22 cellular contexts compared by ENCODE assay signal in the genomic region with DNA sequence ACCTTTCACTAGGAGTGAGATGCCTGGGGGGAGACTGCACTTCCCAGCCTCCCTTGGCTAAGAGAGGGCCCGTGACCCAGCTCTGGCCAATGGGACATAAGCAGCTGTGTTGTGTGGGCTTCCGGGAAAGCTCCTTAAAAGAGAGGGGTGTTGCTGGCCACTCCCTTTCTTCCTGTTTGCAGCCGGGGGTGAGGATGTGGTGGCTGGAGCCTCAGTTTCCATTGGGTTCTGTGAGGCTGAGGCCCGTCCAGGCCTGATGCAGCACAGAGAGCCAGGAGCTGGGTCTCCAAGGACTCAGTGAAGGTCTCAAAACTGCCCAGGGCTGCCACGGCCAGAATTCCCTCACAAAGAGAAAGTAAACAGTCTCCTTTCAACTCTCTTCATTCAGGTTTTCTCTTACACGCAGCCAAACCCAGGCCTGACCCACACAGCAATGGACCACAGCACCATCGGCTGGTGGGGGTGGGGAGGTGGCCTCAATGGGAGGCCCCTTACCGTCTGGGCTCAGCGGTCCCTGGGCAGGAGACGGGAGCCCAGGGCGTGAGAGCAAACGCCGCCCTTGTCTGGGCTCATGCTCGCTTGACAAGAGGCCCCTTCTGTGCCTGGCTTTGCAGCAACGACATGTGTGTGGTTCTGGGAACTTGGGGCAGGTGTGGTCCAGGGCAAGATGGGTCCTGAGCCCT. TPM values are rescaled to one million over a fixed set of nuclear protein-coding genes. Genes with fewer than 3 reads are reported as not detected.
DNase-seq lines count a peak whose midpoint lies in the region; ATAC-seq and TF ChIP-seq lines count a peak whose summit lies in the region.
"Had no signal": no experiment of that assay in that cellular context is flagged by ENCODE, and none has a peak within 500 bp of the region (broad histone marks: within the 10 kb centered on the region; RNA-seq: fewer than 3 reads in every experiment).

No MANE protein-coding gene starts in this region.

- H3K79me2 ChIP-seq in H9 (ENCODE audit: insufficient read depth, low read length), result no peaks in the 10 kb centered on the region

- no peak overlapping the region for H2BK120ac ChIP-seq in H9 (ENCODE audit: low read depth, low read length, poor library complexity, severe bottlenecking)

- no peak overlapping the region for H4K8ac ChIP-seq in H9 (replicated peaks; ENCODE audit: insufficient read length, low read depth, low read length)

- H3K9me3 Mint-ChIP-seq in natural killer cell treated with Interleukin-12 subunit alpha and Interleukin-12 subunit beta and Interleukin-15 and Interleukin-18, amount 100 ng/mL, for 72 hours, result no peaks in the 10 kb centered on the region
- H3K9me3 Mint-ChIP-seq in H9, result peaks cover 20 to 40% of the 10 kb centered on the region in 2 experiments

- H3K27me3 Mint-ChIP-seq in natural killer cell treated with Interleukin-12 subunit alpha and Interleukin-12 subunit beta and Interleukin-15 and Interleukin-18, amount 100 ng/mL, for 72 hours, result peaks cover 0 to 8% of the 10 kb centered on the region in 2 donors
- H3K27me3 Mint-ChIP-seq in H9 (ENCODE audit: low read depth), result peaks cover 43% of the 10 kb centered on the region

- no peak overlapping the region for H2BK20ac ChIP-seq in H9 (ENCODE audit: low read depth, low read length, poor library complexity, severe bottlenecking)

- no peak overlapping the region for H2BK5ac ChIP-seq in H9 (ENCODE audit: insufficient read length, low read length)

- H2AFZ ChIP-seq in H9 (ENCODE audit: low read length), result no peak overlapping the region

- H3K4ac ChIP-seq in H9 (ENCODE audit: low read depth, low read length), result no peak overlapping the region

- H2BK15ac ChIP-seq in H9 (ENCODE audit: low read depth, low read length), result no peak overlapping the region

- no peaks in the 10 kb centered on the region for H3K23me2 ChIP-seq in H9 (ENCODE audit: insufficient read length, low read depth, low read length, poor library complexity, severe bottlenecking)

- H3K36me3 ChIP-seq in BLaER1 (peaks cover 2% of the 10 kb centered on the region; the same call in 1 of the 2 replicates), RWPE2 (ENCODE audit: low read depth) (no peaks in the 10 kb centered on the region)
- H3K36me3 ChIP-seq: SJCRH30, thyroid gland had no signal

- H3K27ac Mint-ChIP-seq in natural killer cell treated with Interleukin-12 subunit alpha and Interleukin-12 subunit beta and Interleukin-15 and Interleukin-18, amount 100 ng/mL, for 72 hours, result no peak overlapping the region
- no peak overlapping the region for H3K27ac Mint-ChIP-seq in H9
- H3K27ac Mint-ChIP-seq: naive thymus-derived CD8-positive, alpha-beta T cell; T-helper 17 cell had no signal

- H3K36me3 Mint-ChIP-seq in natural killer cell treated with Interleukin-12 subunit alpha and Interleukin-12 subunit beta and Interleukin-15 and Interleukin-18, amount 100 ng/mL, for 72 hours, result peaks cover 4% of the 10 kb centered on the region
- H3K36me3 Mint-ChIP-seq in H9 (ENCODE audit: insufficient read depth in 1 of 3, low read depth in 3 of 3), result peaks cover 13 to 23% (median 13%) of the 10 kb centered on the region in 3 experiments

- H3K4me2 ChIP-seq in BLaER1, result no peak overlapping the region
- no peak overlapping the region for H3K4me2 ChIP-seq in H9 (ENCODE audit: insufficient read depth, insufficient read length, low read length)

- H4K20me1 ChIP-seq in BLaER1 (no peaks in the 10 kb centered on the region), H9 (ENCODE audit: control insufficient read depth, insufficient read depth, insufficient read length) (peaks cover 3% of the 10 kb centered on the region)

- H3K9me3 ChIP-seq in BLaER1 (peaks cover 91% of the 10 kb centered on the region), RWPE2 (ENCODE audit: severe bottlenecking) (peaks cover 6% of the 10 kb centered on the region), H9 (ENCODE audit: control insufficient read depth, low read depth, low read length) (peaks cover 6% of the 10 kb centered on the region)
- H3K9me3 ChIP-seq: ascending aorta, gastroesophageal sphincter, thyroid gland had no signal

- H3K79me1 ChIP-seq in H9 (ENCODE audit: insufficient read depth, low read depth, low read length, poor library complexity, severe bottlenecking), result no peaks in the 10 kb centered on the region

- H3K4me3 ChIP-seq in BLaER1 (peak overlapping the region; percentile 34; the same call in 1 of the 2 replicates), RWPE2 (ENCODE audit: severe bottlenecking) (no peak overlapping the region)
- H3K4me3 ChIP-seq: ascending aorta, gastroesophageal sphincter, SJCRH30, skin epidermis, thyroid gland had no signal

- H2BK12ac ChIP-seq in H9 (ENCODE audit: insufficient read length, low read depth, low read length), result no peak overlapping the region

- H3K4me3 Mint-ChIP-seq in natural killer cell treated with Interleukin-12 subunit alpha and Interleukin-12 subunit beta and Interleukin-15 and Interleukin-18, amount 100 ng/mL, for 72 hours, result no peak overlapping the region
- no peak overlapping the region for H3K4me3 Mint-ChIP-seq in H9
- H3K4me3 Mint-ChIP-seq: naive thymus-derived CD8-positive, alpha-beta T cell; T-helper 17 cell had no signal

- H3K9ac ChIP-seq in BLaER1, result no peak overlapping the region
- no peak overlapping the region for H3K9ac ChIP-seq in H9 (ENCODE audit: extremely low read depth, insufficient read length, low read length)

- H3K23ac ChIP-seq in H9 (ENCODE audit: insufficient read length, low read depth, low read length), result no peak overlapping the region

- no peaks in the 10 kb centered on the region for H3K4me1 ChIP-seq in BLaER1
- H3K4me1 ChIP-seq in RWPE2 (ENCODE audit: insufficient read depth, poor library complexity, severe bottlenecking), result no peaks in the 10 kb centered on the region
- H3K4me1 ChIP-seq in H9 (ENCODE audit: insufficient read depth, low read length), result no peaks in the 10 kb centered on the region
- H3K4me1 ChIP-seq: SJCRH30 had no signal

- no peak overlapping the region; the same call in 1 of the 2 replicates for H3K14ac ChIP-seq in H9 (ENCODE audit: insufficient read depth, low read length)

- no peak for TF ChIP-seq CTCF in RWPE2 (IDR thresholded peaks at IDR 0.05; ENCODE audit: poor library complexity, severe bottlenecking)
- no peak for TF ChIP-seq CTCF in H9 (conservative IDR thresholded peaks at IDR 0.05)

- DNase-seq in ELF-1 (ENCODE audit: low read depth, low spot score), result peak; percentile 18
- peak; percentile 57 for DNase-seq in RWPE2 (ENCODE audit: low spot score)
- peak; percentile 53 for DNase-seq in natural killer cell treated with Interleukin-12 subunit alpha and Interleukin-12 subunit beta and Interleukin-15 and Interleukin-18, amount 100 ng/mL, for 72 hours (ENCODE audit: low spot score)
- DNase-seq in H9, result no peak
- DNase-seq in SHP77 treated with DMSO at 0.1 percent for 48 hours (lab: John Stamatoyannopoulos, UW), result no peak
- DNase-seq: IMR-90; NCI-H2171; NCI-H526; SJCRH30; stimulated activated CD4-positive, alpha-beta T cell treated with anti-CD3 and anti-CD28 coated beads, Interleukin-2, amount 100 ng/mL, for 24 hours; stimulated activated naive CD8-positive, alpha-beta T cell treated with anti-CD3 and anti-CD28 coated beads, Interleukin-15, Interleukin-2, amounts not matched to agents 100 U/mL and 50 U/mL, for 24 hours; T-helper 17 cell had no signal

- ATAC-seq in RWPE2 (ENCODE audit: low read depth) (no peak), HG02642 (IDR thresholded peaks at IDR 0.05; ENCODE audit: poor library complexity, unreplicated experiment) (no peak)
- ATAC-seq in natural killer cell treated with Interleukin-12 subunit alpha and Interleukin-12 subunit beta and Interleukin-15 and Interleukin-18, amount 100 ng/mL, for 72 hours, result no peak
- ATAC-seq: gastroesophageal sphincter; naive thymus-derived CD8-positive, alpha-beta T cell; stimulated activated naive CD8-positive, alpha-beta T cell treated with anti-CD3 and anti-CD28 coated beads, Interleukin-15, Interleukin-2, amounts not matched to agents 100 U/mL and 50 U/mL, for 24 hours; T-helper 17 cell had no signal

- H4K5ac ChIP-seq in H9 (ENCODE audit: insufficient read length, low read depth, low read length), result no peak overlapping the region

- no peak overlapping the region for H4K91ac ChIP-seq in H9 (ENCODE audit: insufficient read length, low read depth, low read length)

- no peak overlapping the region for H3K27ac ChIP-seq in BLaER1
- H3K27ac ChIP-seq in RWPE2 (ENCODE audit: poor library complexity, severe bottlenecking), result no peak overlapping the region
- no peak overlapping the region for H3K27ac ChIP-seq in H9 (ENCODE audit: insufficient read length, low read depth, low read length)
- H3K27ac ChIP-seq: ascending aorta, gastroesophageal sphincter, HL-60, SJCRH30, skin epidermis, thyroid gland, VCaP had no signal

- peaks cover 0 to 2% of the 10 kb centered on the region in 2 donors for H3K4me1 Mint-ChIP-seq in natural killer cell treated with Interleukin-12 subunit alpha and Interleukin-12 subunit beta and Interleukin-15 and Interleukin-18, amount 100 ng/mL, for 72 hours (ENCODE audit: low read depth in 2 of 2)
- H3K4me1 Mint-ChIP-seq in H9, result 0 out of 4 replicates have a peak, but pooled peaks cover 0 to 2% of the 10 kb centered on the region in 2 experiments

- H3K27me3 ChIP-seq in BLaER1, result no peaks in the 10 kb centered on the region
- H3K27me3 ChIP-seq in RWPE2 (ENCODE audit: insufficient read depth, poor library complexity, severe bottlenecking), result peaks cover 47% of the 10 kb centered on the region
- H3K27me3 ChIP-seq in H9 (ENCODE audit: insufficient read depth, low read length), result peaks cover 37% of the 10 kb centered on the region
- H3K27me3 ChIP-seq: SJCRH30 had no signal

- H3K56ac ChIP-seq in H9 (ENCODE audit: insufficient read length, low read depth, low read length), result no peak overlapping the region

- H3K18ac ChIP-seq in H9 (ENCODE audit: insufficient read length, low read depth, low read length), result no peak overlapping the region

- no peak overlapping the region for H2AK5ac ChIP-seq in H9 (ENCODE audit: insufficient read length, low read length)

- no CpG with 5 or more reads among the region's 15 CpGs for WGBS in H9 (ENCODE audit: extremely low coverage, insufficient read length, low lambda C conversion rate)

- H3T11ph ChIP-seq in H9 (ENCODE audit: low read length), result no peak overlapping the region

RNA-seq across cellular contexts. Expression of a gene that starts 6.6 kb away (rescaled TPM):
- not detected for total RNA-seq in natural killer cell treated with Interleukin-12 subunit alpha and Interleukin-12 subunit beta and Interleukin-15 and Interleukin-18, amount 100 ng/mL, for 72 hours
- not detected in 2 replicates for total RNA-seq in H9 (2021)
- total RNA-seq: ascending aorta; gastroesophageal sphincter; IMR-90; MCF 10A; naive thymus-derived CD8-positive, alpha-beta T cell; SJCRH30; T-helper 17 cell; thyroid gland had no signal

RNA-seq across cellular contexts. Expression of a gene that starts 52.6 kb away (rescaled TPM):
- total RNA-seq in natural killer cell treated with Interleukin-12 subunit alpha and Interleukin-12 subunit beta and Interleukin-15 and Interleukin-18, amount 100 ng/mL, for 72 hours, result 10 to 100 TPM; 19.6 to 25.1 TPM
- total RNA-seq in H9 (2021), result 15.9 and 18.3 TPM in 2 replicates

Comparison
In these comparisons a context has a peak if more than half of its experiments do, and no peak if none do; other contexts are left out.
1. DNase-seq: peak in ELF-1 (single experiment), RWPE2 (single experiment) and natural killer cell treated with Interleukin-12 subunit alpha and Interleukin-12 subunit beta and Interleukin-15 and Interleukin-18, amount 100 ng/mL, for 72 hours (single experiment); none in H9 (single experiment) and SHP77 treated with DMSO at 0.1 percent for 48 hours (single experiment).